1 cellular context compared by ENCODE assay signal in the genomic region with DNA sequence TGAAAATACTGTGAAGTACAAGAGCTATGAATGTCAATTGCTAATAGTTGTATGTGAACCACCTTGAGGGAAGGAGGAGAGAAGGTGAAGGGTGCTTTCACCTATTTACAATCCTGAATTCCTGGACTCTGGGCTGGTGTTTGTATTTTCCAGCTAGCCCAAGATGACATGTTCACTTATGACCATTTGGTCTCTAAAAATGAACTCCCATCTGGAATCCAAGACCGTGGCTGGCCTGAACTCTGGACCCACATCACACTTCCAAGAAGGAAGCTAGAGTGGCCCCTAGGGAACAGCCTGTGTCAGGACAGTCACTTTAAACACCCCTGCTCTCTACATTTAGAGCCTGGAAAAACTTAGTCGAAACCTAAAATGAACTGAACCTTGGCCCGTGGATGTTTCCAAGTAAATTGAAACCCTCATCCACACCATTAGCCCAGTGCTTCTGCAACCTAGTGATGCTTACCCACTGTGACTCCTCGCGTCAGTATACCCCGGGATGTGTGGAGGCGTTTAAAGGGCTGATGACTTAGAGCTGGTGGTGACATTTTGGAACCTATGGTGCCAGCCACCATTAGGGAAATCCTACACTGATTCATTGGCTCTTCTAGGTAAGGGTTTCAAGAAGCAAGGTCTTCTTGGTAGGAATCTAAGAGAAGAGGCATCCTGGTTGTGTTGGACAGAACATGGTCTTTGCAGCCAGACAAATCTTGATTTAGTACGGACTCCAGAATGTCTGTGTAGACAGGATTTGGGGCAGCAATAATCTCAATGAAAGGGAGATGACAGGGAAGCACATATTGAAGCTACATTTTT.
TF ChIP-seq lines count a peak whose summit lies in the region.

No MANE protein-coding gene starts in this region.

TF ChIP-seq in HepG2, 621 proteins besides CTCF, POLR2A, EP300 and RAD21 (continued from another document and continues in another):
- TF ChIP-seq, protein P1, sequence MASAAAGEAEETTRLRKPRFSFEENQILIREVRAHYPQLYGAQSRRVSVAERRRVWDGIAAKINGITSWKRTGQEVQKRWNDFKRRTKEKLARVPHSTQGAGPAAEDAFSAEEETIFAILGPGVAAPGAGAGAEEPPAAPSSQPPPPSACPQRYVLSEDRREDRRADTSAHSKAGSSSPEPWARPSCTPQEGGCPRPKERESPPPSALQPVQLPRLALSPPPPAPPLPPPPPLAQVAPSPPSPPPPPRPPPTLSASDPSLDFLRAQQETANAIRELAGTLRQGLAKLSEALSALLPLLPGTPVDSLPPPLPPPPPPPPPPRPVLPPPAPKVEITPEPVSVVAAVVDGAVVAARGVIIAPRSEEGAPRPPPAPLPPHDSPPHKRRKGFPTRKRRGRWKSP (CRISPR knock-in tag; IDR thresholded peaks at IDR 0.05), result no peak
- TF ChIP-seq ETV5 (CRISPR knock-in tag; IDR thresholded peaks at IDR 0.05; ENCODE audit: borderline replicate concordance), result peak; percentile 10; the same call in 1 of the 2 replicates
- no peak for TF ChIP-seq IRF9 (CRISPR knock-in tag; IDR thresholded peaks at IDR 0.05; ENCODE audit: borderline replicate concordance)
- TF ChIP-seq PBX2 (CRISPR knock-in tag; IDR thresholded peaks at IDR 0.05), result no peak
- TF ChIP-seq KLF11 (CRISPR knock-in tag; IDR thresholded peaks at IDR 0.05), result no peak
- TF ChIP-seq ZNF614 (CRISPR knock-in tag; IDR thresholded peaks at IDR 0.05; ENCODE audit: borderline replicate concordance), result peak; percentile 64; the same call in 1 of the 2 replicates
- TF ChIP-seq MAFG (CRISPR knock-in tag; IDR thresholded peaks at IDR 0.05), result no peak
- TF ChIP-seq ZNF12 (CRISPR knock-in tag; IDR thresholded peaks at IDR 0.05), result no peak
- no peak for TF ChIP-seq DR1 (CRISPR knock-in tag; IDR thresholded peaks at IDR 0.05)
- TF ChIP-seq ZNF160 (CRISPR knock-in tag; IDR thresholded peaks at IDR 0.05), result no peak
- TF ChIP-seq NAIF1 (CRISPR knock-in tag; IDR thresholded peaks at IDR 0.05; ENCODE audit: borderline replicate concordance), result no peak
- no peak for TF ChIP-seq ZNF704 (CRISPR knock-in tag; IDR thresholded peaks at IDR 0.05; ENCODE audit: borderline replicate concordance)
- TF ChIP-seq CREB1 (IDR thresholded peaks at IDR 0.05), result no peak
- TF ChIP-seq CREB1 (CRISPR knock-in tag; IDR thresholded peaks at IDR 0.05), result no peak
- TF ChIP-seq, protein P2, sequence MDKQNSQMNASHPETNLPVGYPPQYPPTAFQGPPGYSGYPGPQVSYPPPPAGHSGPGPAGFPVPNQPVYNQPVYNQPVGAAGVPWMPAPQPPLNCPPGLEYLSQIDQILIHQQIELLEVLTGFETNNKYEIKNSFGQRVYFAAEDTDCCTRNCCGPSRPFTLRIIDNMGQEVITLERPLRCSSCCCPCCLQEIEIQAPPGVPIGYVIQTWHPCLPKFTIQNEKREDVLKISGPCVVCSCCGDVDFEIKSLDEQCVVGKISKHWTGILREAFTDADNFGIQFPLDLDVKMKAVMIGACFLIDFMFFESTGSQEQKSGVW (CRISPR knock-in tag; IDR thresholded peaks at IDR 0.05; ENCODE audit: borderline replicate concordance), result no peak
- TF ChIP-seq ZNF335 (CRISPR knock-in tag; IDR thresholded peaks at IDR 0.05), result peak; percentile 49; the same call in 1 of the 2 replicates
- no peak for TF ChIP-seq RBM22 (optimal IDR thresholded peaks at IDR 0.05; ENCODE audit: low read length)
- TF ChIP-seq, protein P3, sequence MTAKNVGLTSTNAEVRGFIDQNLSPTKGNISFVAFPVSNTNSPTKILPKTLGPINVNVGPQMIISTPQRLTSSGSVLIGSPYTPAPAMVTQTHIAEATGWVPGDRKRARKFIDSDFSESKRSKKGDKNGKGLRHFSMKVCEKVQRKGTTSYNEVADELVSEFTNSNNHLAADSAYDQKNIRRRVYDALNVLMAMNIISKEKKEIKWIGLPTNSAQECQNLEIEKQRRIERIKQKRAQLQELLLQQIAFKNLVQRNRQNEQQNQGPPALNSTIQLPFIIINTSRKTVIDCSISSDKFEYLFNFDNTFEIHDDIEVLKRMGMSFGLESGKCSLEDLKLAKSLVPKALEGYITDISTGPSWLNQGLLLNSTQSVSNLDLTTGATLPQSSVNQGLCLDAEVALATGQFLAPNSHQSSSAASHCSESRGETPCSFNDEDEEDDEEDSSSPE (CRISPR knock-in tag; IDR thresholded peaks at IDR 0.05), result no peak
- TF ChIP-seq, protein P4, sequence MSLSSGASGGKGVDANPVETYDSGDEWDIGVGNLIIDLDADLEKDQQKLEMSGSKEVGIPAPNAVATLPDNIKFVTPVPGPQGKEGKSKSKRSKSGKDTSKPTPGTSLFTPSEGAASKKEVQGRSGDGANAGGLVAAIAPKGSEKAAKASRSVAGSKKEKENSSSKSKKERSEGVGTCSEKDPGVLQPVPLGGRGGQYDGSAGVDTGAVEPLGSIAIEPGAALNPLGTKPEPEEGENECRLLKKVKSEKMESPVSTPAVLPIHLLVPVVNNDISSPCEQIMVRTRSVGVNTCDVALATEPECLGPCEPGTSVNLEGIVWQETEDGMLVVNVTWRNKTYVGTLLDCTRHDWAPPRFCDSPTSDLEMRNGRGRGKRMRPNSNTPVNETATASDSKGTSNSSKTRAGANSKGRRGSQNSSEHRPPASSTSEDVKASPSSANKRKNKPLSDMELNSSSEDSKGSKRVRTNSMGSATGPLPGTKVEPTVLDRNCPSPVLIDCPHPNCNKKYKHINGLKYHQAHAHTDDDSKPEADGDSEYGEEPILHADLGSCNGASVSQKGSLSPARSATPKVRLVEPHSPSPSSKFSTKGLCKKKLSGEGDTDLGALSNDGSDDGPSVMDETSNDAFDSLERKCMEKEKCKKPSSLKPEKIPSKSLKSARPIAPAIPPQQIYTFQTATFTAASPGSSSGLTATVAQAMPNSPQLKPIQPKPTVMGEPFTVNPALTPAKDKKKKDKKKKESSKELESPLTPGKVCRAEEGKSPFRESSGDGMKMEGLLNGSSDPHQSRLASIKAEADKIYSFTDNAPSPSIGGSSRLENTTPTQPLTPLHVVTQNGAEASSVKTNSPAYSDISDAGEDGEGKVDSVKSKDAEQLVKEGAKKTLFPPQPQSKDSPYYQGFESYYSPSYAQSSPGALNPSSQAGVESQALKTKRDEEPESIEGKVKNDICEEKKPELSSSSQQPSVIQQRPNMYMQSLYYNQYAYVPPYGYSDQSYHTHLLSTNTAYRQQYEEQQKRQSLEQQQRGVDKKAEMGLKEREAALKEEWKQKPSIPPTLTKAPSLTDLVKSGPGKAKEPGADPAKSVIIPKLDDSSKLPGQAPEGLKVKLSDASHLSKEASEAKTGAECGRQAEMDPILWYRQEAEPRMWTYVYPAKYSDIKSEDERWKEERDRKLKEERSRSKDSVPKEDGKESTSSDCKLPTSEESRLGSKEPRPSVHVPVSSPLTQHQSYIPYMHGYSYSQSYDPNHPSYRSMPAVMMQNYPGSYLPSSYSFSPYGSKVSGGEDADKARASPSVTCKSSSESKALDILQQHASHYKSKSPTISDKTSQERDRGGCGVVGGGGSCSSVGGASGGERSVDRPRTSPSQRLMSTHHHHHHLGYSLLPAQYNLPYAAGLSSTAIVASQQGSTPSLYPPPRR (CRISPR knock-in tag; IDR thresholded peaks at IDR 0.05; ENCODE audit: borderline replicate concordance), result no peak; the same call in 1 of the 2 replicates
- TF ChIP-seq ZFAT (CRISPR knock-in tag; conservative IDR thresholded peaks at IDR 0.05), result no peak
- 0 out of 2 replicates have a peak, but pooled peaks have one; percentile 36 for TF ChIP-seq ZNF136 (CRISPR knock-in tag; IDR thresholded peaks at IDR 0.05; ENCODE audit: low read depth)
- no peak for TF ChIP-seq CEBPG (CRISPR knock-in tag; IDR thresholded peaks at IDR 0.05)
- TF ChIP-seq RFXAP (CRISPR knock-in tag; IDR thresholded peaks at IDR 0.05; ENCODE audit: borderline replicate concordance), result 0 out of 2 replicates have a peak, but pooled peaks have one; percentile 20
- no peak for TF ChIP-seq PREB (CRISPR knock-in tag; IDR thresholded peaks at IDR 0.05)
- TF ChIP-seq PAXIP1 (CRISPR knock-in tag; conservative IDR thresholded peaks at IDR 0.05), result no peak
- TF ChIP-seq CHD4 (IDR thresholded peaks at IDR 0.05; ENCODE audit: borderline replicate concordance, low read length), result no peak
- no peak for TF ChIP-seq TBX2 (CRISPR knock-in tag; IDR thresholded peaks at IDR 0.05; ENCODE audit: borderline replicate concordance)
- no peak for TF ChIP-seq SMYD3 (CRISPR knock-in tag; IDR thresholded peaks at IDR 0.05)
- TF ChIP-seq MEIS2 (CRISPR knock-in tag; IDR thresholded peaks at IDR 0.05), result no peak
- no peak for TF ChIP-seq MTA1 (CRISPR knock-in tag; IDR thresholded peaks at IDR 0.05; ENCODE audit: borderline replicate concordance)
- no peak for TF ChIP-seq ZNF687 (CRISPR knock-in tag; IDR thresholded peaks at IDR 0.05)
- TF ChIP-seq NFE2L1 (CRISPR knock-in tag; IDR thresholded peaks at IDR 0.05; ENCODE audit: borderline replicate concordance), result no peak
- TF ChIP-seq SMAD3 (CRISPR knock-in tag; IDR thresholded peaks at IDR 0.05), result no peak
- TF ChIP-seq KDM3A (CRISPR knock-in tag; IDR thresholded peaks at IDR 0.05; ENCODE audit: low read depth), result no peak
- TF ChIP-seq ZNF274 (CRISPR knock-in tag; IDR thresholded peaks at IDR 0.05), result no peak
